Comparison of ENCODE assay signal across 26 cellular contexts in the genomic region with DNA sequence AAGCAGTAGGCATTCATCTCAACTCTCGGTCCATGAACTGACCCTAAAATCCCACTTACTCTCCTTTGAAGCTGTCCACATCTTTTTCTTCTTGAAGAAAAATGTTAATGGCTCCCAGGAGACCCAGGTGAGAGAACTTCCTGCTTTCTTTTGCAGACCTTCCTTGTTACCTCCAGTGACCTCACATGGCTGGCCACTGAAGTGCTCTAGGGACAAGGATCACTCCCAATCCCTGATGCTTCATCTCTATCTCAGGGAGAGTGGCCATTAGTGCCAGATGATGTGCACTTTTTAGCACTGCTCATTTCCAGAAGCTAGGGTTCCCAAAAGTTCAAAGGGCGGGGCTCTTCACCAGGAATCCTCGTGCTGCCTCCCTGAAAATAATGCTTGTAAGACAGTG. TPM values are rescaled to one million over a fixed set of nuclear protein-coding genes. Genes with fewer than 3 reads are reported as not detected.
A peak's percentile ranks its signal among the peaks of the same experiment; 100 is the strongest.
DNase-seq lines count a peak whose midpoint lies in the region; ATAC-seq and TF ChIP-seq lines count a peak whose summit lies in the region.
"Had no signal": no experiment of that assay in that cellular context is flagged by ENCODE, and none has a peak within 500 bp of the region (broad histone marks: within the 10 kb centered on the region; RNA-seq: fewer than 3 reads in every experiment).

No MANE protein-coding gene starts in this region.

- TF ChIP-seq CTCF in right atrium auricular region (IDR thresholded peaks at IDR 0.05) (no peak), uterus (IDR thresholded peaks at IDR 0.05) (no peak)

- TF ChIP-seq POLR2A in uterus (IDR thresholded peaks at IDR 0.05), result no peak

- H3K4me1 ChIP-seq in right atrium auricular region (peaks cover 0 to 49% of the 10 kb centered on the region in 2 donors), rectal smooth muscle tissue (ENCODE audit: control insufficient read depth, insufficient read depth, low read length) (peaks cover 31% of the 10 kb centered on the region), uterus (peaks cover 22 to 30% of the 10 kb centered on the region in 2 donors)
- H3K4me1 ChIP-seq: BLaER1, right lobe of liver had no signal

- H3K9ac ChIP-seq in rectal smooth muscle tissue (ENCODE audit: low read length), result no peak overlapping the region
- H3K9ac ChIP-seq: BLaER1 had no signal

- H3K27me3 ChIP-seq in right atrium auricular region (no peaks in the 10 kb centered on the region), rectal smooth muscle tissue (ENCODE audit: control insufficient read depth, insufficient read depth, low read length) (no peaks in the 10 kb centered on the region), uterus (no peaks in the 10 kb centered on the region)
- H3K27me3 ChIP-seq: BLaER1, ovary, right lobe of liver had no signal

- H3K9me3 ChIP-seq in right atrium auricular region (no peaks in the 10 kb centered on the region), uterus (no peaks in the 10 kb centered on the region)
- H3K9me3 ChIP-seq: BLaER1, ovary, right lobe of liver had no signal

- DNase-seq in right atrium auricular region (ENCODE audit: low spot score) (no peak), cardiac septum (ENCODE audit: low spot score) (no peak), left colon (no peak), uterus (no peak), DMS153 (lab: John Stamatoyannopoulos, UW) (no peak), T1000 (lab: John Stamatoyannopoulos, UW) (no peak)
- DNase-seq: ACHN; activated CD4-positive, alpha-beta T cell treated with anti-CD3 and anti-CD28 coated beads for 48 hours; activated T-cell treated with anti-CD3 and anti-CD28 coated beads, Interleukin-2, amount 50 U/mL, for 24 hours; cortex of kidney; NCI-H1105; NCI-H2029; NCI-H226; NCI-H748 treated with DMSO at 0.1 percent for 48 hours; ovary; right lobe of liver; RPMI8226; stimulated activated naive CD8-positive, alpha-beta T cell treated with anti-CD3 and anti-CD28 coated beads, Interleukin-15, amount 100 ng/mL, for 72 hours; T-helper 17 cell had no signal

- ATAC-seq in left colon (peak; percentile 76), GM18873 (IDR thresholded peaks at IDR 0.05; ENCODE audit: low FRiP score, unreplicated experiment) (no peak)
- ATAC-seq: GM12878; HCT116; HepG2; stimulated activated naive CD8-positive, alpha-beta T cell treated with anti-CD3 and anti-CD28 coated beads, Interleukin-15, amount 100 ng/mL, for 72 hours; T-helper 17 cell had no signal

- H3K36me3 ChIP-seq in right atrium auricular region, result no peaks in the 10 kb centered on the region
- no peaks in the 10 kb centered on the region for H3K36me3 ChIP-seq in rectal smooth muscle tissue (ENCODE audit: control insufficient read depth, insufficient read depth, low read length)
- H3K36me3 ChIP-seq in uterus, result no peaks in the 10 kb centered on the region
- H3K36me3 ChIP-seq: BLaER1, ovary, right lobe of liver had no signal

- intact Hi-C loops in cardiac septum (cut with DNase I), result no loop called here
- intact Hi-C loops in left colon (cut with DNase I, micrococcal nuclease), result no loop called here
- intact Hi-C loops in uterus (cut with DNase I; ENCODE audit: low total_unique reads), result no loop called here

- H3K27ac ChIP-seq in right atrium auricular region (peak overlapping the region; percentile 46 to 74), rectal smooth muscle tissue (ENCODE audit: low read depth, low read length) (peak overlapping the region; percentile 63), uterus (peak overlapping the region; percentile 75 to 83)
- H3K27ac ChIP-seq: BLaER1, right lobe of liver, SK-N-MC had no signal

- no peak overlapping the region for H3K4me3 ChIP-seq in right atrium auricular region
- no peak overlapping the region for H3K4me3 ChIP-seq in rectal smooth muscle tissue (ENCODE audit: low read length)
- no peak overlapping the region for H3K4me3 ChIP-seq in uterus
- H3K4me3 ChIP-seq: BLaER1, GM12878, ovary, right lobe of liver, SK-N-MC had no signal

RNA-seq across cellular contexts. Expression of a gene that starts 16.2 kb away (rescaled TPM):
- 10 to 100 TPM; 10.8 to 23.8 TPM for total RNA-seq in right atrium auricular region
- total RNA-seq in cardiac septum, result 23.8 TPM
- 100 to 1,000 TPM in 1 of 2 donors, 10 to 100 TPM in 1; 89.3 to 103 TPM for total RNA-seq in left colon
- total RNA-seq in uterus, result 10 to 100 TPM in 2 of 4 donors, 1 to 10 TPM in 2; 5.4 to 94.5 (median 9.5) TPM
